1 cellular context compared by ENCODE assay signal in genomic region chr17:80831481-80831880, GRCh38.
TF ChIP-seq lines count a peak whose summit lies in the region.

No MANE protein-coding gene starts in this region.

TF ChIP-seq in HepG2, 621 proteins besides CTCF, POLR2A, EP300 and RAD21:
- TF ChIP-seq TARDBP (CRISPR knock-in tag; IDR thresholded peaks at IDR 0.05) = no peak
